Comparison of ENCODE assay signal across 20 cellular contexts in the genomic region with DNA sequence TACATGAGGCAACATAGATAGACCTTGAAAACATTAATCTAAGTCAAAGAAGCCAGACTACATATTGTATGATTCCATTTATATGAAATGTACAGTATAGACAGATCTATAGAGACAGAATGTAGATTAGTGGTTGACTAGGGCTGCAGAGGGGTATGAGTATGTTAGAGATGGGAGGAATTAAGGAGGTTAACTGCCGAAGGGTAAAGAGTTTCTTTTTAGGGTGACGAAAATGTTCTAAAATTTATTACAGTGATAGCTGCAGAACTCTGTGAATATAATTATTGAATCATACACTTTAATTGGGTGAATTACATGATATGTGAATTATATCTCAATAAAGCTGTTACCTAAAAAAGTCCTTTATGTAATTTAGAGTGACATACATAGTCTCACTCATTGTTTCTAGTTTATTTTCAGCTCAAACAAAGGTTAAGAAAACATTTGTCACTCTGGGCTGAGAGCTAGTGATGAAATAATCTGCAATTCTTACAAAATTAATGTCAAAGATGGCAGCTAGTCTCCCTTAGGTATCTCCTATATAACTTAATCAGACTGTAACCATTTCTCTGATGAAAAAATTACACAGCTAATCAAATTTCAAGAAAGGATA.
DNase-seq lines count a peak whose midpoint lies in the region; ATAC-seq and TF ChIP-seq lines count a peak whose summit lies in the region.
"Had no signal": no experiment of that assay in that cellular context is flagged by ENCODE, and none has a peak within 500 bp of the region (broad histone marks: within the 10 kb centered on the region; RNA-seq: fewer than 3 reads in every experiment).

No MANE protein-coding gene starts in this region.

- no peak overlapping the region for H3K4me3 Mint-ChIP-seq in chondrocyte (ENCODE audit: unreplicated experiment)
- H3K4me3 Mint-ChIP-seq: activated naive CD8-positive, alpha-beta T cell treated with anti-CD3 and anti-CD28 coated beads, Interleukin-2, amount 50 U/mL, for 24 hours; central memory CD8-positive, alpha-beta T cell; immature natural killer cell; nephron progenitor cell; type B pancreatic cell had no signal

- TF ChIP-seq POLR2A in NB4 (IDR thresholded peaks at IDR 0.05; ENCODE audit: extremely low read depth, insufficient read length) = no peak

- H2AFZ ChIP-seq in GM23248 = peak overlapping the region; percentile 49

- H3K4me3 ChIP-seq in GM23248 = no peak overlapping the region
- no peak overlapping the region for H3K4me3 ChIP-seq in NB4 (ENCODE audit: low read depth, low read length)
- H3K4me3 ChIP-seq in liver (ENCODE audit: low read depth in 1 of 3, low read length in 3 of 3) = no peak overlapping the region
- H3K4me3 ChIP-seq in colonic mucosa = no peak overlapping the region
- H3K4me3 ChIP-seq: Peyer's patch had no signal

- no peak for TF ChIP-seq CTCF in NB4 (IDR thresholded peaks at IDR 0.05; ENCODE audit: low read depth, low read length)
- TF ChIP-seq CTCF in chondrocyte (IDR thresholded peaks at IDR 0.05) = no peak
- no peak for TF ChIP-seq CTCF in liver (IDR thresholded peaks at IDR 0.05; ENCODE audit: low read depth, low read length, missing input control)
- TF ChIP-seq CTCF in colonic mucosa (IDR thresholded peaks at IDR 0.05) = no peak

- in situ Hi-C loops in GM23248 (cut with MboI) = no loop called here

- H3K27ac ChIP-seq in GM23248 (peak overlapping the region; percentile 7; the same call in 1 of the 2 replicates), liver (ENCODE audit: low read depth in 1 of 2, low read length in 2 of 2) (no peak overlapping the region), colonic mucosa (no peak overlapping the region)
- H3K27ac ChIP-seq: Peyer's patch had no signal

- H3K36me3 ChIP-seq in GM23248 (ENCODE audit: low read depth) (0 out of 2 replicates have a peak, but pooled peaks cover 5% of the 10 kb centered on the region), liver (ENCODE audit: control insufficient read depth in 4 of 4, insufficient read depth in 3 of 4, low read depth in 1 of 4, low read length in 3 of 4) (peaks cover 4 to 19% (median 11%) of the 10 kb centered on the region in 4 donors), colonic mucosa (no peaks in the 10 kb centered on the region)

- TF ChIP-seq RAD21 in liver (IDR thresholded peaks at IDR 0.05) = no peak

- DNase-seq in GM23248 (peak; percentile 55), NB4 (ENCODE audit: low read depth) (peak; percentile 10), chondrocyte (ENCODE audit: low spot score) (no peak), colonic mucosa (no peak), Kasumi-1 (lab: John Stamatoyannopoulos, UW) (no peak)
- DNase-seq: activated CD4-positive, alpha-beta T cell treated with anti-CD3 and anti-CD28 coated beads, Interleukin-2, amount 50 U/mL, for 4 hours; activated naive CD8-positive, alpha-beta T cell treated with anti-CD3 and anti-CD28 coated beads, Interleukin-2, amount 50 U/mL, for 24 hours; DMS53; immature natural killer cell; mesendoderm; NCI-H187 treated with DMSO at 0.1 percent for 48 hours; NCI-H526; nephron progenitor cell; Peyer's patch; stimulated activated CD4-positive, alpha-beta T cell treated with anti-CD3 and anti-CD28 coated beads, Interleukin-12 subunit alpha, Interleukin-12 subunit beta, amount 100 ng/mL, for 4 hours; stimulated activated naive CD4-positive, alpha-beta T cell had no signal

- no peaks in the 10 kb centered on the region for H3K9me2 ChIP-seq in GM23248 (ENCODE audit: insufficient read depth)

- no peak for ATAC-seq in HG02885 (IDR thresholded peaks at IDR 0.05; ENCODE audit: poor library complexity, unreplicated experiment)
- ATAC-seq: activated naive CD8-positive, alpha-beta T cell treated with anti-CD3 and anti-CD28 coated beads, Interleukin-2, amount 50 U/mL, for 24 hours had no signal

- H3K27me3 Mint-ChIP-seq in chondrocyte (ENCODE audit: low read depth) = no peaks in the 10 kb centered on the region
- H3K27me3 Mint-ChIP-seq: activated naive CD8-positive, alpha-beta T cell treated with anti-CD3 and anti-CD28 coated beads, Interleukin-2, amount 50 U/mL, for 24 hours; central memory CD8-positive, alpha-beta T cell; type B pancreatic cell had no signal

- no peaks in the 10 kb centered on the region for H3K79me2 ChIP-seq in GM23248 (ENCODE audit: insufficient read depth)

- H3K27me3 ChIP-seq in GM23248 (replicated peaks; ENCODE audit: insufficient read depth) (no peaks in the 10 kb centered on the region), liver (ENCODE audit: control insufficient read depth in 4 of 4, insufficient read depth in 4 of 4, low read length in 3 of 4) (no peaks in the 10 kb centered on the region), colonic mucosa (no peaks in the 10 kb centered on the region)
- H3K27me3 ChIP-seq: Peyer's patch had no signal

- H3K4me1 ChIP-seq in GM23248 (ENCODE audit: insufficient read depth) (peaks cover 25% of the 10 kb centered on the region), liver (ENCODE audit: control insufficient read depth in 4 of 4, insufficient read depth in 4 of 4, low read length in 3 of 4) (no peaks in the 10 kb centered on the region), colonic mucosa (no peaks in the 10 kb centered on the region)
- H3K4me1 ChIP-seq: Peyer's patch had no signal

- peak overlapping the region; percentile 5 for H3K4me2 ChIP-seq in GM23248 (ENCODE audit: unreplicated experiment)

- H3K27ac Mint-ChIP-seq in chondrocyte (ENCODE audit: unreplicated experiment) = peak overlapping the region; percentile 23
- H3K27ac Mint-ChIP-seq: activated naive CD8-positive, alpha-beta T cell treated with anti-CD3 and anti-CD28 coated beads, Interleukin-2, amount 50 U/mL, for 24 hours; nephron progenitor cell; type B pancreatic cell had no signal

- intact Hi-C loops in colonic mucosa (cut with DNase I) = no loop called here

- H3K9me3 Mint-ChIP-seq in chondrocyte (ENCODE audit: low read depth) = no peaks in the 10 kb centered on the region
- H3K9me3 Mint-ChIP-seq: activated naive CD8-positive, alpha-beta T cell treated with anti-CD3 and anti-CD28 coated beads, Interleukin-2, amount 50 U/mL, for 24 hours; central memory CD8-positive, alpha-beta T cell; immature natural killer cell; nephron progenitor cell; type B pancreatic cell had no signal

- H4K20me1 ChIP-seq in GM23248 (ENCODE audit: insufficient read depth) = no peaks in the 10 kb centered on the region

- H3K36me3 Mint-ChIP-seq in chondrocyte (ENCODE audit: low read depth) = peaks cover 8% of the 10 kb centered on the region

- H3K9ac ChIP-seq in GM23248 = no peak overlapping the region
- no peak overlapping the region for H3K9ac ChIP-seq in liver (ENCODE audit: low read depth in 1 of 2, low read length in 2 of 2)
- no peak overlapping the region for H3K9ac ChIP-seq in colonic mucosa (ENCODE audit: low read depth in 2 of 2, low read length in 2 of 2)

- no peaks in the 10 kb centered on the region for H3F3A ChIP-seq in GM23248 (ENCODE audit: insufficient read depth)

- H3K9me3 ChIP-seq in GM23248 (ENCODE audit: low read depth) (no peaks in the 10 kb centered on the region), liver (ENCODE audit: control insufficient read depth in 4 of 4, low read length in 3 of 4) (no peaks in the 10 kb centered on the region), colonic mucosa (no peaks in the 10 kb centered on the region)
- H3K9me3 ChIP-seq: Peyer's patch had no signal

- WGBS in GM23248 (ENCODE audit: low coverage in 1 of 2, low lambda C conversion rate in 2 of 2, missing lambda C conversion rate in 2 of 2), 2 experiments = 99 to 100% methylated on average over 2 of the region's 2 CpGs
- WGBS in liver = 96% methylated on average over 2 of the region's 2 CpGs

- peaks cover 18% of the 10 kb centered on the region for H3K4me1 Mint-ChIP-seq in chondrocyte (ENCODE audit: low read depth)
- H3K4me1 Mint-ChIP-seq: immature natural killer cell, nephron progenitor cell had no signal

TF ChIP-seq in liver, 16 proteins besides CTCF, POLR2A, EP300 and RAD21:
- TF ChIP-seq, protein P1, sequence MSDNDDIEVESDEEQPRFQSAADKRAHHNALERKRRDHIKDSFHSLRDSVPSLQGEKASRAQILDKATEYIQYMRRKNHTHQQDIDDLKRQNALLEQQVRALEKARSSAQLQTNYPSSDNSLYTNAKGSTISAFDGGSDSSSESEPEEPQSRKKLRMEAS (IDR thresholded peaks at IDR 0.05) = no peak
- TF ChIP-seq NR2F2 (IDR thresholded peaks at IDR 0.05) (no peak), YY1 (IDR thresholded peaks at IDR 0.05) (peak; percentile 47), HNF4G (IDR thresholded peaks at IDR 0.05) (no peak), FOXA2 (IDR thresholded peaks at IDR 0.05) (no peak), EGR1 (IDR thresholded peaks at IDR 0.05; ENCODE audit: low read depth in 2 of 2) (no peak)
- TF ChIP-seq, protein P2, sequence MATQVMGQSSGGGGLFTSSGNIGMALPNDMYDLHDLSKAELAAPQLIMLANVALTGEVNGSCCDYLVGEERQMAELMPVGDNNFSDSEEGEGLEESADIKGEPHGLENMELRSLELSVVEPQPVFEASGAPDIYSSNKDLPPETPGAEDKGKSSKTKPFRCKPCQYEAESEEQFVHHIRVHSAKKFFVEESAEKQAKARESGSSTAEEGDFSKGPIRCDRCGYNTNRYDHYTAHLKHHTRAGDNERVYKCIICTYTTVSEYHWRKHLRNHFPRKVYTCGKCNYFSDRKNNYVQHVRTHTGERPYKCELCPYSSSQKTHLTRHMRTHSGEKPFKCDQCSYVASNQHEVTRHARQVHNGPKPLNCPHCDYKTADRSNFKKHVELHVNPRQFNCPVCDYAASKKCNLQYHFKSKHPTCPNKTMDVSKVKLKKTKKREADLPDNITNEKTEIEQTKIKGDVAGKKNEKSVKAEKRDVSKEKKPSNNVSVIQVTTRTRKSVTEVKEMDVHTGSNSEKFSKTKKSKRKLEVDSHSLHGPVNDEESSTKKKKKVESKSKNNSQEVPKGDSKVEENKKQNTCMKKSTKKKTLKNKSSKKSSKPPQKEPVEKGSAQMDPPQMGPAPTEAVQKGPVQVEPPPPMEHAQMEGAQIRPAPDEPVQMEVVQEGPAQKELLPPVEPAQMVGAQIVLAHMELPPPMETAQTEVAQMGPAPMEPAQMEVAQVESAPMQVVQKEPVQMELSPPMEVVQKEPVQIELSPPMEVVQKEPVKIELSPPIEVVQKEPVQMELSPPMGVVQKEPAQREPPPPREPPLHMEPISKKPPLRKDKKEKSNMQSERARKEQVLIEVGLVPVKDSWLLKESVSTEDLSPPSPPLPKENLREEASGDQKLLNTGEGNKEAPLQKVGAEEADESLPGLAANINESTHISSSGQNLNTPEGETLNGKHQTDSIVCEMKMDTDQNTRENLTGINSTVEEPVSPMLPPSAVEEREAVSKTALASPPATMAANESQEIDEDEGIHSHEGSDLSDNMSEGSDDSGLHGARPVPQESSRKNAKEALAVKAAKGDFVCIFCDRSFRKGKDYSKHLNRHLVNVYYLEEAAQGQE (IDR thresholded peaks at IDR 0.05) = no peak
- TF ChIP-seq, protein P3, sequence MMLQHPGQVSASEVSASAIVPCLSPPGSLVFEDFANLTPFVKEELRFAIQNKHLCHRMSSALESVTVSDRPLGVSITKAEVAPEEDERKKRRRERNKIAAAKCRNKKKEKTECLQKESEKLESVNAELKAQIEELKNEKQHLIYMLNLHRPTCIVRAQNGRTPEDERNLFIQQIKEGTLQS (IDR thresholded peaks at IDR 0.05) = no peak

Comparison
In these comparisons a context has a peak if more than half of its experiments do, and no peak if none do; other contexts are left out.
1. DNase-seq: peak in GM23248 (single experiment) and NB4 (single experiment); none in chondrocyte (single experiment), colonic mucosa (single experiment) and Kasumi-1 (0 of 2).